Comparison of ENCODE assay signal across 15 cellular contexts in the genomic region with DNA sequence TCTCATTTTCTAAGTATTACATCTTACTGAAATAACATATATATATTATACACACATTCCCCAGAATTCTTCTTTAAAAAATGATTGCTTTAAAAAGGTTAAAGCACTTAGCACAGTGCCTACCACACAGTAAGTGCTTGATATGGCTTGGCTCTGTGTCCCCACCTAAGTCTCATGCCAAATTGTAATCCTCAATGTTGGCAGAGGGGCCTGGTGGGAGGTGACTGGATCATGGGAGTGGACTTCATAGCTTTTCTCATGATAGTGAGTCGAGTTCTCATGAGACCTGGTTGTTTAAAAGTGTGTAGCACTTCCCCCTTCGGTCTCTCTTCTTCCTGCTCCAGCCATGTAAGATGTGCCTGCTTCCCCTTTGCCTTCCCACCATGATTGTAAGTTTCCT. TPM values are rescaled to one million over a fixed set of nuclear protein-coding genes. Genes with fewer than 3 reads are reported as not detected.
"Had no signal": no experiment of that assay in that cellular context is flagged by ENCODE, and none has a peak within 500 bp of the region (broad histone marks: within the 10 kb centered on the region; RNA-seq: fewer than 3 reads in every experiment).

No MANE protein-coding gene starts in this region.

- H3K9ac ChIP-seq: neural progenitor cell had no signal

- DNase-seq: activated effector memory CD4-positive, alpha-beta T cell treated with Interleukin-2 at 50 U/mL for 16 hours; activated T-cell treated with anti-CD3 and anti-CD28 coated beads, Interleukin-2, amount 50 U/mL, for 1 hour; esophagus squamous epithelium; hippocampal formation; kidney glomerular epithelial cell; lower lobe of right lung; right lobe of liver; stimulated activated naive CD4-positive, alpha-beta T cell; T-helper 2 cell had no signal

- H3K27me3 ChIP-seq: breast epithelium, esophagus squamous epithelium, gastroesophageal sphincter, neural progenitor cell, right lobe of liver had no signal

- H3K36me3 ChIP-seq: breast epithelium, neural progenitor cell, right lobe of liver had no signal

- H3K4me3 ChIP-seq: breast epithelium, esophagus squamous epithelium, gastroesophageal sphincter, lower lobe of right lung, neural progenitor cell, right lobe of liver had no signal

- H3K4me1 ChIP-seq: breast epithelium, neural progenitor cell, right lobe of liver had no signal

- H3K27ac ChIP-seq: breast epithelium, esophagus squamous epithelium, gastroesophageal sphincter, lower lobe of right lung, neural progenitor cell, right lobe of liver had no signal

- ATAC-seq: activated CD4-positive, CD25-positive, alpha-beta regulatory T cell treated with anti-CD3 and anti-CD28 coated beads, Interleukin-2, amount 50 U/mL, for 24 hours; activated naive CD4-positive, alpha-beta T cell treated with anti-CD3 and anti-CD28 coated beads, Interleukin-2, amount 50 U/mL, for 72 hours; gastroesophageal sphincter; lower lobe of right lung; right lobe of liver had no signal

- H3K9me3 ChIP-seq: breast epithelium, esophagus squamous epithelium, gastroesophageal sphincter, lower lobe of right lung, right lobe of liver had no signal

RNA-seq across cellular contexts. Expression of a gene that starts 6.2 kb away (rescaled TPM):
- total RNA-seq: activated naive CD4-positive, alpha-beta T cell treated with anti-CD3 and anti-CD28 coated beads, Interleukin-2, amount 50 U/mL, for 72 hours had no signal

RNA-seq across cellular contexts. Expression of a gene that starts 7.1 kb away (rescaled TPM):
- total RNA-seq: activated naive CD4-positive, alpha-beta T cell treated with anti-CD3 and anti-CD28 coated beads, Interleukin-2, amount 50 U/mL, for 72 hours had no signal

RNA-seq across cellular contexts. Expression of a gene that starts 13.3 kb away (rescaled TPM):
- total RNA-seq: activated naive CD4-positive, alpha-beta T cell treated with anti-CD3 and anti-CD28 coated beads, Interleukin-2, amount 50 U/mL, for 72 hours; temporal lobe had no signal
